Comparison of ENCODE assay signal across 3 cellular contexts in the genomic region with DNA sequence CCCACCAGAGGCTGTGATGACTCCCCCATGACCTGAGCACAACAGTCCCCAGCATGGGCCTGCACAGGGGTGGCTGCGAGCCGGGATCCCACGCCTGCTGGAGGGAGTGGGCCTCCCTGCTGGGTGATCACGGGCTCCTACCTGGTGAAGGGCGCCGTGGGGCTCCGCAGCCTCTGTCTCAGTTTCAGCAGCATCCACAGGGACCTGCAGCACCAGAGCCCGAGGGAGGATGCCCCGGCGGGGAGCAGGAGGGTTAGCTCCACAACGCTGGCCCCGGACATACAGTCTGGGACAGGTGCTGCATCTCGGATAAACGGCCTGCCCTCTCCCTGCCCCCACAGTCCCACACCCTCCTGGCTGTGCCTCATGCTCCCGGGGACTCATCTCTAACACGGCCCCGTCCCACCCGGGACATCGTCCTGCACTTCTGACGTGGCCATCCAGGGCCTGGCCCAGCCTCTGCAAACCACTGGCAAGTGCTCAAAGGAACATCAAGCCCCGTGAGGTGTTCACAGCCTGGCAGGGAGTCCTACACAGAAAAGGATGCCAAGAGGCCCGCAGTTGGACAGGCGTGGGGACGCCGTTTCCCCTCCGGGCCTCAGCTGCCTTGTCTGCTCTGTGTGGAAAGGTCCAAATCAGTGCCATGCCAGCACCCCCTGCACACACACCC.
TF ChIP-seq lines count a peak whose summit lies in the region.

No MANE protein-coding gene starts in this region.

TF ChIP-seq in A549, 52 proteins besides CTCF, POLR2A, EP300 and RAD21:
- TF ChIP-seq POLR2AphosphoS2 (conservative IDR thresholded peaks at IDR 0.05; ENCODE audit: low read length) (no peak), FOXS1 (CRISPR knock-in tag; IDR thresholded peaks at IDR 0.05) (no peak), ZSCAN20 (CRISPR knock-in tag; IDR thresholded peaks at IDR 0.05) (no peak), ZNF302 (CRISPR knock-in tag; IDR thresholded peaks at IDR 0.05) (no peak), CEBPB (IDR thresholded peaks at IDR 0.05) (no peak), KDM5A (IDR thresholded peaks at IDR 0.05) (no peak)
- TF ChIP-seq, protein P1, sequence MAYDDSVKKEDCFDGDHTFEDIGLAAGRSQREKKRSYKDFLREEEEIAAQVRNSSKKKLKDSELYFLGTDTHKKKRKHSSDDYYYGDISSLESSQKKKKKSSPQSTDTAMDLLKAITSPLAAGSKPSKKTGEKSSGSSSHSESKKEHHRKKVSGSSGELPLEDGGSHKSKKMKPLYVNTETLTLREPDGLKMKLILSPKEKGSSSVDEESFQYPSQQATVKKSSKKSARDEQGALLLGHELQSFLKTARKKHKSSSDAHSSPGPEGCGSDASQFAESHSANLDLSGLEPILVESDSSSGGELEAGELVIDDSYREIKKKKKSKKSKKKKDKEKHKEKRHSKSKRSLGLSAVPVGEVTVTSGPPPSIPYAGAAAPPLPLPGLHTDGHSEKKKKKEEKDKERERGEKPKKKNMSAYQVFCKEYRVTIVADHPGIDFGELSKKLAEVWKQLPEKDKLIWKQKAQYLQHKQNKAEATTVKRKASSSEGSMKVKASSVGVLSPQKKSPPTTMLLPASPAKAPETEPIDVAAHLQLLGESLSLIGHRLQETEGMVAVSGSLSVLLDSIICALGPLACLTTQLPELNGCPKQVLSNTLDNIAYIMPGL (CRISPR knock-in tag; IDR thresholded peaks at IDR 0.05; ENCODE audit: borderline replicate concordance) = no peak
- TF ChIP-seq, protein P2, sequence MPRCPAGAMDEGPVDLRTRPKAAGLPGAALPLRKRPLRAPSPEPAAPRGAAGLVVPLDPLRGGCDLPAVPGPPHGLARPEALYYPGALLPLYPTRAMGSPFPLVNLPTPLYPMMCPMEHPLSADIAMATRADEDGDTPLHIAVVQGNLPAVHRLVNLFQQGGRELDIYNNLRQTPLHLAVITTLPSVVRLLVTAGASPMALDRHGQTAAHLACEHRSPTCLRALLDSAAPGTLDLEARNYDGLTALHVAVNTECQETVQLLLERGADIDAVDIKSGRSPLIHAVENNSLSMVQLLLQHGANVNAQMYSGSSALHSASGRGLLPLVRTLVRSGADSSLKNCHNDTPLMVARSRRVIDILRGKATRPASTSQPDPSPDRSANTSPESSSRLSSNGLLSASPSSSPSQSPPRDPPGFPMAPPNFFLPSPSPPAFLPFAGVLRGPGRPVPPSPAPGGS (IDR thresholded peaks at IDR 0.05) = no peak

TF ChIP-seq in HCT116, 20 proteins besides CTCF, POLR2A, EP300 and RAD21:
- no peak for TF ChIP-seq EZH2 (IDR thresholded peaks at IDR 0.05)
- no peak for TF ChIP-seq FOSL1 (IDR thresholded peaks at IDR 0.05; ENCODE audit: low read depth)
- TF ChIP-seq ELF1 (IDR thresholded peaks at IDR 0.05; ENCODE audit: borderline replicate concordance, low read depth) = no peak
- TF ChIP-seq POLR2AphosphoS5 (IDR thresholded peaks at IDR 0.05; ENCODE audit: low read depth, low read length) = 0 out of 2 replicates have a peak, but pooled peaks have one; percentile 2
- no peak for TF ChIP-seq EZH2phosphoT487 (IDR thresholded peaks at IDR 0.05; ENCODE audit: borderline replicate concordance)
TF ChIP-seq in HCT116: peak in this region for 1.

TF ChIP-seq in HEK293T, 16 proteins besides CTCF, POLR2A, EP300 and RAD21:
- TF ChIP-seq ZNF384 (IDR thresholded peaks at IDR 0.05) (no peak), ARNT (IDR thresholded peaks at IDR 0.05) (no peak), L3MBTL2 (conservative IDR thresholded peaks at IDR 0.05) (no peak), ELF4 (IDR thresholded peaks at IDR 0.05) (no peak), CTBP1 (IDR thresholded peaks at IDR 0.05; ENCODE audit: borderline replicate concordance) (no peak), LEF1 (IDR thresholded peaks at IDR 0.05; ENCODE audit: borderline replicate concordance) (no peak), BHLHE40 (IDR thresholded peaks at IDR 0.05; ENCODE audit: borderline replicate concordance) (no peak), SUZ12 (IDR thresholded peaks at IDR 0.05) (no peak), FOXK2 (IDR thresholded peaks at IDR 0.05) (no peak), FOXM1 (IDR thresholded peaks at IDR 0.05; ENCODE audit: borderline replicate concordance) (no peak), HDGF (IDR thresholded peaks at IDR 0.05; ENCODE audit: borderline replicate concordance) (no peak), SP1 (IDR thresholded peaks at IDR 0.05) (no peak), NFRKB (IDR thresholded peaks at IDR 0.05) (no peak)
- TF ChIP-seq, protein P3, sequence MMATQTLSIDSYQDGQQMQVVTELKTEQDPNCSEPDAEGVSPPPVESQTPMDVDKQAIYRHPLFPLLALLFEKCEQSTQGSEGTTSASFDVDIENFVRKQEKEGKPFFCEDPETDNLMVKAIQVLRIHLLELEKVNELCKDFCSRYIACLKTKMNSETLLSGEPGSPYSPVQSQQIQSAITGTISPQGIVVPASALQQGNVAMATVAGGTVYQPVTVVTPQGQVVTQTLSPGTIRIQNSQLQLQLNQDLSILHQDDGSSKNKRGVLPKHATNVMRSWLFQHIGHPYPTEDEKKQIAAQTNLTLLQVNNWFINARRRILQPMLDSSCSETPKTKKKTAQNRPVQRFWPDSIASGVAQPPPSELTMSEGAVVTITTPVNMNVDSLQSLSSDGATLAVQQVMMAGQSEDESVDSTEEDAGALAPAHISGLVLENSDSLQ (IDR thresholded peaks at IDR 0.05) = no peak
TF ChIP-seq in HEK293T: peak in this region for 0.
